ENCODE assay signal across 8 cellular contexts in the genomic region with DNA sequence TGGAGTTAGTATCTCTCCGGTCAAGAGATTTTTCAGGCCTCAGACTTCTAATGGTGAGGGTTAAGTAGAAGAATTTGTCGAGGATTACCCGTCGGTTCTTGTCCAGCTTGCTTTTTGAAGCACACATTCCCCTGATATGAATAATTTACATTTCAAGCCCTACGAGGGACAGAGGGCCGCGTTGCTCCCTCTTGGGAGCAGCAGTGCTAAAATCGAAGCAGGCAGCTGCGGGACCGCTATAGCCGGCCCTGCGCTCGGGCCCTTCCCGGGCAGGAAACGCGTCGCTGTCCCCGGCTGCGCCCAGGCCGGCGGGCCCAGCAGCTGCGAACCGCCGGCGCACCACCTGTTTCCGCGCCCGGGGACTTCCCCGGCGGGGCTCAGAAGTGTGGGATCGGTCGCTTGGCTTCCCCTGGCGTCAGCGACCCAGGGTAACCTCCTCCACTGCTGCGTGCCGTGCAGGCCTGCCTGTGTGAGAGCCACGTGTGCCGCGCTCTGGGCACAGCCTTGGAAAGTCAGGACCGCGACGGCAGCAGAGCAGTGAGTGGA.
DNase-seq lines count a peak whose midpoint lies in the region; ATAC-seq and TF ChIP-seq lines count a peak whose summit lies in the region.
"Not testable (repeated sequence)": the region's sequence is repeated elsewhere in the genome, so short reads cannot be mapped to it uniquely, and the experiment has no call there.

No MANE protein-coding gene starts in this region.

- peak overlapping the region; percentile 47 for H2AFZ ChIP-seq in ACC112 (ENCODE audit: low read length, unreplicated experiment)

- TF ChIP-seq CTCF in brain microvascular endothelial cell (IDR thresholded peaks at IDR 0.05; ENCODE audit: low read depth, low read length, missing control alignments), result not testable (repeated sequence)

- ATAC-seq in GM18868 (IDR thresholded peaks at IDR 0.05; ENCODE audit: unreplicated experiment) (peak; percentile 88), HG02852 (IDR thresholded peaks at IDR 0.05; ENCODE audit: unreplicated experiment) (peak; percentile 91)

- not testable (repeated sequence) for H3K79me2 ChIP-seq in ACC112 (ENCODE audit: control insufficient read depth, insufficient read depth, low read length, unreplicated experiment)

- H3K36me3 ChIP-seq in ACC112 (ENCODE audit: insufficient read depth, low read length), result not testable (repeated sequence)
- H3K36me3 ChIP-seq in brain microvascular endothelial cell (replicated peaks), result peaks cover 12% of the 10 kb centered on the region

- H3K27me3 ChIP-seq in ACC112 (ENCODE audit: insufficient read depth, low read length); brain microvascular endothelial cell (replicated peaks): not testable (repeated sequence)

- H3K27ac ChIP-seq in ACC112 (ENCODE audit: low read depth, low read length), result peak overlapping the region; percentile 17; the same call in 1 of the 2 replicates
- peak overlapping the region; percentile 47 for H3K27ac ChIP-seq in brain microvascular endothelial cell

- DNase-seq in NAMALWA (ENCODE audit: low spot score) (peak; percentile 89), brain microvascular endothelial cell (peak; percentile 26), iris pigment epithelial cell (ENCODE audit: low read depth) (peak; percentile 50)
- DNase-seq in activated CD4-positive, alpha-beta T cell treated with anti-CD3 and anti-CD28 coated beads for 4 hours, result peak; percentile 54 to 76
- peak; percentile 53 to 68 for DNase-seq in stimulated activated CD4-positive, alpha-beta T cell treated with anti-CD3 and anti-CD28 coated beads, Interleukin-15, amount 100 ng/mL, for 1 hour (ENCODE audit: low read depth in 1 of 2, low spot score in 1 of 2)

- H3K4me3 ChIP-seq in ACC112 (ENCODE audit: low read depth, low read length) (peak overlapping the region; percentile 65), brain microvascular endothelial cell (ENCODE audit: low read depth, low read length) (peak overlapping the region; percentile 15)

- not testable (repeated sequence) for H3K4me1 ChIP-seq in ACC112 (ENCODE audit: control insufficient read depth, insufficient read depth, low read length, unreplicated experiment)

- in situ Hi-C loops in brain microvascular endothelial cell (cut with HindIII; ENCODE audit: low pct_ligation_motif_present, low sequenced_read_pairs), result not testable (repeated sequence)

Comparison
In these comparisons a context has a peak if more than half of its experiments do, and no peak if none do; other contexts are left out.
1. Peak in every context shown above with its lines: DNase-seq, ATAC-seq, H3K4me3 ChIP-seq and H3K27ac ChIP-seq.
2. DNase-seq: peak in every context shown above with its lines; median percentile 89 in NAMALWA; 65 in activated CD4-positive, alpha-beta T cell treated with anti-CD3 and anti-CD28 coated beads for 4 hours; 60 in stimulated activated CD4-positive, alpha-beta T cell treated with anti-CD3 and anti-CD28 coated beads, Interleukin-15, amount 100 ng/mL, for 1 hour; 50 in iris pigment epithelial cell; 26 in brain microvascular endothelial cell.